ENCODE assay signal across 8 cellular contexts in the genomic region with DNA sequence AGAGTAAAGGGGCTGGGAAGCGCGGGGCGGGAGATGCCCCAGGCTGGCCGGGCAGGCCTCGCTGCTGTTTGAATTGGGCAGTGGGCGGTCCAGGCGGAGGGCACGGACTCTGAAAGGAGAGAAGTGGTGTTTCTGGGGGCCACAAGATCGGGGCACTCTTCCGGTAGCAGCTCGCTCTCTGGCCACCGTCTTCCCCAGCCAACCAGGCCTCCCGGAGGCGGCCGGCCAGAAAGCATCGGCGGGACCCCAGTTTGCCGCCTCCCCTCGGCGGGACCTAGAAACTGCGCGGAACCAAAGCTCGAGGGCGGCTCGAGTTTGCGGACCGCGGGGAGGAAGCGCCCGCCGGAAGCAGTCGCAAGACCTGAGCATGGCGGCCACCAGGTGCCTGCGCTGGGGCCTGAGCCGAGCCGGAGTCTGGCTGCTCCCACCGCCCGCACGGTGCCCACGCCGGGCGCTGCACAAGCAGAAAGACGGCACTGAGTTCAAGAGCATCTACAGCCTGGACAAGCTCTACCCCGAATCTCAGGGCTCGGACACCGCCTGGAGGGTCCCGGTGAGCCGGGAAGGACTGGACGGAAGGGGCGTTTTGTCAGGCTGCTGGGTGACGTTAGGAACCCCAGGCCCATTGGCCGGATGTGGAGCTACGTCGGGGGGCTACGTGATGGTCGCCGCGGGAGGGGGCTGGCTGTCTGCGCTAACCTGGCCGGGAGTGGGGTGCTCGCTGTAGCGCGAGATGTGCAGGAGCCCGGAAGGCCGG. TPM values are rescaled to one million over a fixed set of nuclear protein-coding genes. Genes with fewer than 3 reads are reported as not detected.
DNase-seq lines count a peak whose midpoint lies in the region; ATAC-seq and TF ChIP-seq lines count a peak whose summit lies in the region.

MRPL58 (plus strand) TSS at position 351 of the 757 bp plus-strand sequence; CDS start at position 368, 17 bp downstream.

- no peaks in the 10 kb centered on the region for H3K9me3 Mint-ChIP-seq in activated CD8-positive, alpha-beta T cell treated with anti-CD3 and anti-CD28 coated beads for 36 hours

- CTCF ChIA-PET in activated CD8-positive, alpha-beta T cell treated with anti-CD3 and anti-CD28 coated beads for 36 hours (lab: Charles Lee): interaction anchor here (0.8 to 10.9 kb wide), 31 partner anchors 9 to 400 kb away, joined by 3 to 122 read pairs (median 6); partner anchors contain the start of genes CDR2L, HID1, NT5C and OTOP2

- H3K36me3 Mint-ChIP-seq in activated CD8-positive, alpha-beta T cell treated with anti-CD3 and anti-CD28 coated beads for 36 hours (ENCODE audit: low read depth): peaks cover 13% of the 10 kb centered on the region

- peak within 1 kb of the TSS; percentile 88 for H3K4me3 Mint-ChIP-seq in activated CD8-positive, alpha-beta T cell treated with anti-CD3 and anti-CD28 coated beads for 36 hours

- peak; percentile 70 for ATAC-seq in GM19328 (IDR thresholded peaks at IDR 0.05; ENCODE audit: unreplicated experiment)
- peak; percentile 64 for ATAC-seq in HG03469 (IDR thresholded peaks at IDR 0.05; ENCODE audit: unreplicated experiment)
- ATAC-seq in activated CD8-positive, alpha-beta T cell treated with anti-CD3 and anti-CD28 coated beads for 36 hours: peak; percentile 95

- peak within 1 kb of the TSS; percentile 92 for H3K27ac Mint-ChIP-seq in activated CD8-positive, alpha-beta T cell treated with anti-CD3 and anti-CD28 coated beads for 36 hours

- DNase-seq in CD1c-positive myeloid dendritic cell (ENCODE audit: extremely low spot score) (peak; percentile 90), NCI-H748 treated with DMSO at 0.1 percent for 48 hours (lab: John Stamatoyannopoulos, UW) (peak; percentile 26), lung microvascular endothelial cell (ENCODE audit: low read depth in 2 of 2) (peak; percentile 88)
- DNase-seq in activated CD8-positive, alpha-beta T cell treated with anti-CD3 and anti-CD28 coated beads for 36 hours: peak; percentile 90
- peak; percentile 67 for DNase-seq in effector CD4-positive, alpha-beta T cell
- peak; percentile 63 to 66 (median 65) for DNase-seq in stimulated activated CD4-positive, alpha-beta T cell treated with anti-CD3 and anti-CD28 coated beads, TNF-alpha, amount 100 ng/mL, for 4 hours (ENCODE audit: low read depth in 3 of 3)

- peak; percentile 51 for TF ChIP-seq CTCF in activated CD8-positive, alpha-beta T cell treated with anti-CD3 and anti-CD28 coated beads for 36 hours (IDR thresholded peaks at IDR 0.05)

- POLR2A ChIA-PET in activated CD8-positive, alpha-beta T cell treated with anti-CD3 and anti-CD28 coated beads for 36 hours (lab: Charles Lee): interaction anchor here (0.6 to 3.1 kb wide), 28 partner anchors 9 to 249 kb away, joined by 3 to 26 read pairs (median 5); partner anchors contain the start of genes ATP5PD, CDR2L, GGA3 and HID1

- intact Hi-C loops in activated CD8-positive, alpha-beta T cell treated with anti-CD3 and anti-CD28 coated beads for 36 hours (cut with micrococcal nuclease): no loop called here

- H3K4me1 Mint-ChIP-seq in activated CD8-positive, alpha-beta T cell treated with anti-CD3 and anti-CD28 coated beads for 36 hours (ENCODE audit: low read depth): peaks cover 33% of the 10 kb centered on the region

- no peaks in the 10 kb centered on the region for H3K27me3 Mint-ChIP-seq in activated CD8-positive, alpha-beta T cell treated with anti-CD3 and anti-CD28 coated beads for 36 hours

RNA-seq across cellular contexts. Expression of gene MRPL58, which starts in this region (rescaled TPM):
- 10 to 100 TPM; 53.6 to 62.4 TPM for total RNA-seq in activated CD8-positive, alpha-beta T cell treated with anti-CD3 and anti-CD28 coated beads for 36 hours
- total RNA-seq in lung microvascular endothelial cell: 17.9 and 19.4 TPM in 2 replicates

Comparison
In these comparisons a context has a peak if more than half of its experiments do, and no peak if none do; other contexts are left out.
1. Peak in every context shown above with its lines: DNase-seq and ATAC-seq.
2. DNase-seq: peak in every context shown above with its lines; median percentile 90 in CD1c-positive myeloid dendritic cell; 90 in activated CD8-positive, alpha-beta T cell treated with anti-CD3 and anti-CD28 coated beads for 36 hours; 88 in lung microvascular endothelial cell; 67 in effector CD4-positive, alpha-beta T cell; 65 in stimulated activated CD4-positive, alpha-beta T cell treated with anti-CD3 and anti-CD28 coated beads, TNF-alpha, amount 100 ng/mL, for 4 hours; 26 in NCI-H748 treated with DMSO at 0.1 percent for 48 hours.